Comparison of ENCODE assay signal across 8 cellular contexts in the genomic region with DNA sequence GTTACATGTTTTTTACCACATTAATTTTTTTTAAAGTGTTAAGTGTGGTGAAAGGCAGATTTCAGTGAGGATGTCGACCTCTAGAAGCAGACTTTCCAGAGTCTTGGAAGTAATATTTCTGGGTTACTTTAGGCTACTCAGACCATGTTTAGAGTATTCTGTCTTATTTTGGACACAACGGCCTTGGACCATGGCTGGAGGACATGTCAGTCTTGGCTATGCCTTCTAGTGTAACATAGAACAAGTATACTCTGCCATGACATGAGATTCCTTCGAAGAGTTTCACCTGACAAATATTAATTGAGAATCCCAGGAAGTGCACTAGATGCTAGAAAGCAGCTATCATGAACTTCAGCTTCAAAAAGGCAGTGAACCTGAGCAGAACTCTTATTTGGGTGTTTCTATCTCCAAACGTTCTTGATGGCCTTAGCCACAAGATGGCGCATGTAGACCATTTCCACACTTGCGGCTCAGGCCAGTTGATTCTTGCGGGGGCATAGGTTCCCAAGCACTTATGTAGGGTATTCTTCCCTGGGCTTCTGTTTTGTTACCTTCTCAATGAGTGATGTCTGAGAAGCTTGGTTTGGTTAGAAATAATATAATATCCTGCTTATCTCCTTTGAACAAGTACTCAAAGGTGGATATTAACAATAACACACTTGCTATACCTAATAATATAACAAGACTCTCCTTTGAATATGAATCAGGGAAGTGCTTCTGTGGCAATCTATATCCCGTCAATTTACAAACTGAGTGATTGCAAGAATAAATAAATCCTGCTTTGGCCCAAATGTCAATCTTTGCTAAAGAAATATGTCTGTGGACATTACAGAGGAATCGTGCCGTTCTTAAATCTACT.
DNase-seq lines count a peak whose midpoint lies in the region; ATAC-seq lines count a peak whose summit lies in the region.

No MANE protein-coding gene starts in this region.

- DNase-seq in SIG-M5 treated with dmso at 0.1 percent for 504 hours (lab: John Stamatoyannopoulos, UW; ENCODE audit: unreplicated experiment) (peak; percentile 71), SIG-M5 (lab: John Stamatoyannopoulos, UW) (no peak), NCI-H1417 (lab: John Stamatoyannopoulos, UW) (peak; percentile 60 to 87 (median 60)), T-helper 9 cell (peak; percentile 29), brain pericyte (ENCODE audit: low read depth, low spot score) (peak; percentile 22), islet precursor cell (peak; percentile 81)
- peak; percentile 8 to 18 for DNase-seq in stimulated activated CD4-positive, alpha-beta T cell treated with anti-CD3 and anti-CD28 coated beads, Interleukin-1b, Interleukin-23, amount 100 ng/mL, for 4 hours (ENCODE audit: low read depth in 2 of 2)

- peak; percentile 94 for ATAC-seq in HG02678 (IDR thresholded peaks at IDR 0.05; ENCODE audit: unreplicated experiment)
